ENCODE assay signal across 8 cellular contexts in the genomic region with DNA sequence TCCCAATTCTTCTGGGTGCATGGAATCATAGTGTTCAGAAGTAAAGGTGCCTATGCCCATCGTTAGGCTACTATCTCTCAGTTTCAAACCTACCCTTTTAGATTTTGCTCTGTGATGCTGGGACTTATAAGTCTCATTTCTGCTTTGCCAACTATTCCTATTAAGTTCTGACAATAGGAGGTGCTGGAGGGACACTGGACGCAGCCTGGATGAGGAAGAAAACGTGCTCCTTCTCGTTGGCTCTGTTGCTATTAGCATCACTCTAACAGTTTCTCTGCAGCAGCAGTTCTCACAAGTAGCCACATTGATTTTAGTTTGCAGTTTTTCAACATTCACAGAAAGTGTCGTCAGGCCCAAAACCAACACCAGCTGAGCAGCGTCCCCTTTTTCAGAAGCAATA.
DNase-seq lines count a peak whose midpoint lies in the region; ATAC-seq and TF ChIP-seq lines count a peak whose summit lies in the region.

No MANE protein-coding gene starts in this region.

- TF ChIP-seq CTCF in astrocyte of the cerebellum (IDR thresholded peaks at IDR 0.05; ENCODE audit: low read depth, low read length, missing control alignments): peak; percentile 65
- TF ChIP-seq CTCF in CD4-positive, alpha-beta T cell (IDR thresholded peaks at IDR 0.05): no peak

- peaks cover 13% of the 10 kb centered on the region for H3K27me3 Mint-ChIP-seq in CD4-positive, alpha-beta T cell

- no peaks in the 10 kb centered on the region for H3K27me3 ChIP-seq in CD4-positive, alpha-beta T cell (ENCODE audit: control insufficient read depth, insufficient read depth, low read length)

- peaks cover 9% of the 10 kb centered on the region for H3K36me3 Mint-ChIP-seq in CD4-positive, alpha-beta T cell (ENCODE audit: low read depth)

- no peak overlapping the region for H3K27ac Mint-ChIP-seq in CD4-positive, alpha-beta T cell

- in situ Hi-C loops in astrocyte of the cerebellum (cut with HindIII; ENCODE audit: low sequenced_read_pairs): loop anchor here (10.0 kb wide), 1 partner anchor 60 kb away; no protein-coding TSS in a partner anchor

- no peaks in the 10 kb centered on the region for H3K9me3 ChIP-seq in CD4-positive, alpha-beta T cell (ENCODE audit: control insufficient read depth, low read length)

- no peak overlapping the region for H3K4me3 ChIP-seq in astrocyte of the cerebellum (ENCODE audit: low read depth, low read length)

- no peak overlapping the region for H3K4me3 Mint-ChIP-seq in CD4-positive, alpha-beta T cell

- CTCF ChIA-PET in CD4-positive, alpha-beta T cell (lab: Charles Lee): interaction anchor here (2.2 to 2.8 kb wide), 2 partner anchors 9 to 191 kb away, joined by 6 to 8 read pairs; no protein-coding TSS in a partner anchor

- intact Hi-C loops in CD4-positive, alpha-beta T cell (cut with DNase I, micrococcal nuclease): no loop called here

- H3K4me1 Mint-ChIP-seq in CD4-positive, alpha-beta T cell (ENCODE audit: low read depth): no peaks in the 10 kb centered on the region

- no peaks in the 10 kb centered on the region for H3K9me3 Mint-ChIP-seq in CD4-positive, alpha-beta T cell

- peak; percentile 81 for DNase-seq in AG08395 (ENCODE audit: low spot score)
- DNase-seq in Kasumi-1 (lab: John Stamatoyannopoulos, UW): peak; percentile 23 to 36
- peak; percentile 53 for DNase-seq in astrocyte of the cerebellum (ENCODE audit: low read depth)
- no peak for DNase-seq in left lobe of liver (ENCODE audit: low spot score)
- no peak for DNase-seq in CD4-positive, alpha-beta T cell
- DNase-seq in germinal center (ENCODE audit: low spot score): no peak

- no peak overlapping the region for H3K27ac ChIP-seq in CD4-positive, alpha-beta T cell (ENCODE audit: low read depth, low read length)

- peak; percentile 56 for ATAC-seq in left lobe of liver
- ATAC-seq in HG02678 (IDR thresholded peaks at IDR 0.05; ENCODE audit: unreplicated experiment): no peak
- no peak for ATAC-seq in HG02885 (IDR thresholded peaks at IDR 0.05; ENCODE audit: poor library complexity, unreplicated experiment)
- no peak for ATAC-seq in CD4-positive, alpha-beta T cell (ENCODE audit: poor library complexity)

- POLR2A ChIA-PET in CD4-positive, alpha-beta T cell (lab: Charles Lee): no interaction called here

Comparison
In these comparisons a context has a peak if more than half of its experiments do, and no peak if none do; other contexts are left out.
1. DNase-seq: peak in AG08395 (single experiment), Kasumi-1 (2 of 2) and astrocyte of the cerebellum (single experiment); none in left lobe of liver (single experiment), CD4-positive, alpha-beta T cell (0 of 10) and germinal center (single experiment).